Comparison of ENCODE assay signal across 11 cellular contexts in the genomic region with DNA sequence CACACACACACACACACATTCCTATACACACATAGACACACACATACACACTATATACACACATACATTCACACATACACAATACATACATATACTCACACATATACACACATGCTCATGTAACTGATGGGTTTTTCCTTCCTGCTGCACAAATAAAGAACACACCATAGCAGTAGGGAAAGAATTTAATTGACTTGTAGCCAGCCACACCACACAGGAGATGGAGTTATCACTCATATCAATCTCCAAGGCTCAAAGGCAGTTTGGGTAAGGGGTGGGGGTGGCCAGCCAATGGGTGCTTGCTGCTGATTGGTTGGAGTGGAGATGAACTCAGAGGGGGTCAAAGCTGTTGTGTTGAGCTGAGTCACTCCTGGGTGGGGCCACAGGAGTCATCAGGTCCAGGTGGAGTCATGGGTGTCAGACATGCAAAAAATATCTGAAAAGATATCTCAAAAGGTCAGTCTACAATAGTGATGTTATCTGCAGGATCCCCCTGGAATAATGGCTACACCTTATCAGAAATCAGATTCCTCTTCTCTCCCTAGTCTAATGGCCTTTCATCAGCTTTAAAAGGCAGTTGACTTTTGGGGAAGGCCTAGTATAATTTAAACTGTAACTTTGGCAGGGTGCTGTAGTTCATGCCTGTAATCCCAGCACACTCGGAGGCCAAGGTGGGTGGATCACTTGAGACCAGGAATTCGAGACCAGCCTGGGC. TPM values are rescaled to one million over a fixed set of nuclear protein-coding genes. Genes with fewer than 3 reads are reported as not detected.
DNase-seq lines count a peak whose midpoint lies in the region; ATAC-seq, FAIRE-seq and TF ChIP-seq lines count a peak whose summit lies in the region.
"Had no signal": no experiment of that assay in that cellular context is flagged by ENCODE, and none has a peak within 500 bp of the region (broad histone marks: within the 10 kb centered on the region; RNA-seq: fewer than 3 reads in every experiment).

No MANE protein-coding gene starts in this region.

- no peak for TF ChIP-seq POLR2A in breast epithelium (IDR thresholded peaks at IDR 0.05)
- no peak for TF ChIP-seq POLR2A in tibial nerve (IDR thresholded peaks at IDR 0.05)

- DNase-seq in MCF 10A (ENCODE audit: unreplicated experiment) = peak; percentile 72
- DNase-seq in breast epithelium (ENCODE audit: low spot score in 2 of 2) = no peak
- no peak for DNase-seq in RWPE2 (ENCODE audit: low spot score)
- DNase-seq in epithelial cell of prostate (ENCODE audit: low read depth, low spot score) = no peak
- DNase-seq in urothelium cell line (ENCODE audit: low spot score) = peak; percentile 44
- no peak for DNase-seq in hippocampal formation (lab: John Stamatoyannopoulos, UW)
- DNase-seq in AG08396 (ENCODE audit: low spot score) = no peak
- DNase-seq in tibial nerve (ENCODE audit: low spot score in 2 of 2) = no peak
- DNase-seq: posterior cingulate gyrus had no signal

- H3K9me3 ChIP-seq in breast epithelium (no peaks in the 10 kb centered on the region), RWPE2 (ENCODE audit: severe bottlenecking) (no peaks in the 10 kb centered on the region), tibial nerve (no peaks in the 10 kb centered on the region)

- H3K4me3 Mint-ChIP-seq in MCF 10A (ENCODE audit: unreplicated experiment) = no peak overlapping the region

- ATAC-seq in RWPE2 (ENCODE audit: low read depth) = peak; percentile 92

- WGBS in tibial nerve, 2 donors = 84 to 92% methylated on average over 2 of the region's 2 CpGs

- no peaks in the 10 kb centered on the region for H3K36me3 Mint-ChIP-seq in MCF 10A (ENCODE audit: insufficient read depth, unreplicated experiment)

- intact Hi-C loops in MCF 10A (cut with micrococcal nuclease) (no loop called here), breast epithelium (cut with DNase I; ENCODE audit: low total_unique reads) (loop anchor here (5.0 kb wide), 1 partner anchor 103 kb away; no protein-coding TSS in a partner anchor)

- H3K4me1 Mint-ChIP-seq in MCF 10A (ENCODE audit: insufficient read depth, unreplicated experiment) = peaks cover 12% of the 10 kb centered on the region

- POLR2A ChIA-PET in MCF 10A (lab: Yijun Ruan, JAX) = interaction anchor here (0.8 to 1.5 kb wide), 3 partner anchors 16 to 46 kb away, joined by 3 to 5 read pairs (median 3); partner anchors contain the start of gene WSB1

- no peaks in the 10 kb centered on the region for H3K4me1 ChIP-seq in breast epithelium
- peaks cover 7% of the 10 kb centered on the region for H3K4me1 ChIP-seq in RWPE2 (ENCODE audit: insufficient read depth, poor library complexity, severe bottlenecking)
- peaks cover 0 to 14% (median 5%) of the 10 kb centered on the region in 4 donors for H3K4me1 ChIP-seq in tibial nerve

- H3K27ac ChIP-seq in breast epithelium (no peak overlapping the region), RWPE2 (ENCODE audit: poor library complexity, severe bottlenecking) (no peak overlapping the region), epithelial cell of prostate (peak overlapping the region; percentile 59), tibial nerve (no peak overlapping the region)
- H3K27ac ChIP-seq: C4-2B, KMS-11 had no signal

- no peaks in the 10 kb centered on the region for H3K36me3 ChIP-seq in breast epithelium
- H3K36me3 ChIP-seq in RWPE2 (ENCODE audit: low read depth) = no peaks in the 10 kb centered on the region
- peaks cover 0 to 6% (median 0%) of the 10 kb centered on the region in 3 donors for H3K36me3 ChIP-seq in tibial nerve

- H3K4me3 ChIP-seq in breast epithelium (no peak overlapping the region), RWPE2 (ENCODE audit: severe bottlenecking) (no peak overlapping the region), tibial nerve (no peak overlapping the region)

- no peak overlapping the region for H3K27ac Mint-ChIP-seq in MCF 10A (ENCODE audit: low read depth, unreplicated experiment)

- TF ChIP-seq CTCF in MCF 10A (IDR thresholded peaks at IDR 0.05; ENCODE audit: unreplicated experiment) (no peak), breast epithelium (IDR thresholded peaks at IDR 0.05) (no peak), RWPE2 (IDR thresholded peaks at IDR 0.05; ENCODE audit: poor library complexity, severe bottlenecking) (no peak), tibial nerve (IDR thresholded peaks at IDR 0.05) (no peak)

- no peak for FAIRE-seq in urothelium cell line (lab: Jason Lieb, UNC)

- H3K27me3 Mint-ChIP-seq in MCF 10A (ENCODE audit: insufficient read depth, unreplicated experiment) = no peaks in the 10 kb centered on the region

- CTCF ChIA-PET in MCF 10A (lab: Yijun Ruan, JAX) = interaction anchor here (0.5 to 1.5 kb wide), 8 partner anchors 36 to 470 kb away, joined by 3 to 4 read pairs (median 3); no protein-coding TSS in a partner anchor

- TF ChIP-seq EP300 in tibial nerve (IDR thresholded peaks at IDR 0.05) = no peak

- no TSS peak for BruUV-seq in MCF 10A (replicated peaks; lab: Mats Ljungman, UMichigan)

- H3K27me3 ChIP-seq in breast epithelium (no peaks in the 10 kb centered on the region), RWPE2 (ENCODE audit: insufficient read depth, poor library complexity, severe bottlenecking) (no peaks in the 10 kb centered on the region), tibial nerve (no peaks in the 10 kb centered on the region)

- no peaks in the 10 kb centered on the region for H3K9me3 Mint-ChIP-seq in MCF 10A (ENCODE audit: unreplicated experiment)

RNA-seq across cellular contexts. Expression of gene WSB1, which starts 46.1 kb away (rescaled TPM):
- total RNA-seq in MCF 10A (2022) (93.1 and 145 TPM in 2 replicates), breast epithelium (100 to 1,000 TPM in 2 of 3 donors, 10 to 100 TPM in 1; 90.6 to 219 (median 160) TPM), tibial nerve (100 to 1,000 TPM; 201 to 225 (median 213) TPM)

Comparison
In these comparisons a context has a peak if more than half of its experiments do, and no peak if none do; other contexts are left out.
1. DNase-seq: peak in MCF 10A (single experiment) and urothelium cell line (single experiment); none in breast epithelium (0 of 2), RWPE2 (single experiment), epithelial cell of prostate (single experiment), hippocampal formation (0 of 2), AG08396 (single experiment) and tibial nerve (0 of 2).